9 cellular contexts compared by ENCODE assay signal in the genomic region with DNA sequence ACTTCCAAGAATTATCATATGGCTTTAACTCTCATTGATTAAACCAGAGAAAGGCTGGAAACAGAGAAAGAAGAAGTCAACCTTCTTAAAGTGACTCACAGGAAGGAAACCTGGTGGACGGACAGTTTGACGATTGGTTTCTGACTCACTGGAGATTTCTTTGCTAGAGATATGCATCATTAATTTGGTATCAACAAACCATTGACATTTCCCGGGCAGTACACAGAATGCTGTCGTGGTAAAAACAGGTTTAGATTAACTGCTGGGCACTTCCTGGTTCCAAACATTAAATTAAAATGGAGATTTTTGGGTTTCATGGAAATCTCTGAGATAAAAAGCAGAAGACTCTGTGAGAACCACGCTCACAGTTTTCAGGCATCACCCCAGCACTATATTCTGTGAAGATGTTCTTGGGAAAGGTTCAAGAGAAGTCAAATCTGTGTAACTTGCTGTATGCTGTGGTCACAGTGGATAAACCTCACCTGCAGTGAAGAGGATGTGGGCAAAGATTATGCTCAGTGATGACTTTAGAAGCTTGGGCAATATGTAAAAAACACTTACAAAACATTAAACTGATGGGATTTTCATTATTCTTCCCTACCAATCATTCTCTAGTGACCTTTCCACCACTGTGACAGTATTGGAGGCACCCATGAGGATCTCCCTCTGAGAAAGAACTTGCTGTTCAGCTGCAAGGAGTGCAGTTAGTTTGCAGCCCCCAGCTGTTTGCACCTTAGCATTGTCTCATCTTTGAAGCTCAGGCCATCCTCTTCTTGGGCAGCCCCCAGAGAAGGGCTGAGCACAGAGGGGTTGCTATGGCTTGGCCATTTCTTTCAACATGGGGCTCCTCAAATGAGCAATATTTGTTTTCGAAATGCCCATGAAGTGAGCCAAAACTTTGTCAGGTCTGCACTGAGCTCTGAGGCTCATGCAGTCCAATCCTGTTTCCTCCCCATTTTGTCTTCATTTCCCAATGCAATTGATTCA.
DNase-seq lines count a peak whose midpoint lies in the region; ATAC-seq and TF ChIP-seq lines count a peak whose summit lies in the region.
"Had no signal": no experiment of that assay in that cellular context is flagged by ENCODE, and none has a peak within 500 bp of the region (broad histone marks: within the 10 kb centered on the region; RNA-seq: fewer than 3 reads in every experiment).

No MANE protein-coding gene starts in this region.

- no peaks in the 10 kb centered on the region for H3K27me3 ChIP-seq in uterus

- no peak for TF ChIP-seq CTCF in uterus (IDR thresholded peaks at IDR 0.05)

- no peak overlapping the region for H3K4me3 ChIP-seq in uterus
- H3K4me3 ChIP-seq: thoracic aorta had no signal

- no peaks in the 10 kb centered on the region for H3K36me3 ChIP-seq in uterus
- H3K36me3 ChIP-seq: thoracic aorta had no signal

- no peak for TF ChIP-seq POLR2A in uterus (IDR thresholded peaks at IDR 0.05)

- H3K27me3 Mint-ChIP-seq in dendritic cell treated with granulocyte-macrophage colony-stimulating factor and Interleukin-4, amounts not matched to agents 40 ng/mL and 50 ng/mL, for 4 days: no peaks in the 10 kb centered on the region

- H3K4me1 Mint-ChIP-seq in dendritic cell treated with granulocyte-macrophage colony-stimulating factor and Interleukin-4, amounts not matched to agents 40 ng/mL and 50 ng/mL, for 4 days (ENCODE audit: low read depth): peaks cover 50% of the 10 kb centered on the region

- peak overlapping the region; percentile 76 for H3K27ac Mint-ChIP-seq in dendritic cell treated with granulocyte-macrophage colony-stimulating factor and Interleukin-4, amounts not matched to agents 40 ng/mL and 50 ng/mL, for 4 days

- no peak overlapping the region for H3K4me3 Mint-ChIP-seq in dendritic cell treated with granulocyte-macrophage colony-stimulating factor and Interleukin-4, amounts not matched to agents 40 ng/mL and 50 ng/mL, for 4 days

- no peaks in the 10 kb centered on the region for H3K9me3 ChIP-seq in uterus
- H3K9me3 ChIP-seq: thoracic aorta had no signal

- peak; percentile 56 for DNase-seq in stimulated activated CD4-positive, alpha-beta T cell treated with anti-CD3 and anti-CD28 coated beads, Interleukin-1b, Interleukin-23, amount 100 ng/mL, for 48 hours
- DNase-seq in stimulated activated CD4-positive, alpha-beta T cell treated with anti-CD3 and anti-CD28 coated beads, Interleukin-2, amount 100 ng/mL, for 24 hours: no peak
- peak; percentile 54 to 88 for DNase-seq in SW 1271 (lab: John Stamatoyannopoulos, UW)
- DNase-seq in uterus: no peak
- DNase-seq in posterior vena cava (ENCODE audit: low spot score): no peak
- DNase-seq in AG08396 (ENCODE audit: low spot score): no peak

- peak; percentile 56 for ATAC-seq in HG03135 (IDR thresholded peaks at IDR 0.05; ENCODE audit: unreplicated experiment)

- peaks cover 9% of the 10 kb centered on the region for H3K36me3 Mint-ChIP-seq in dendritic cell treated with granulocyte-macrophage colony-stimulating factor and Interleukin-4, amounts not matched to agents 40 ng/mL and 50 ng/mL, for 4 days (ENCODE audit: low read depth)

- intact Hi-C loops in dendritic cell treated with granulocyte-macrophage colony-stimulating factor and Interleukin-4, amounts not matched to agents 40 ng/mL and 50 ng/mL, for 4 days (cut with micrococcal nuclease): no loop called here
- intact Hi-C loops in uterus (cut with DNase I; ENCODE audit: low total_unique reads) (no loop called here), posterior vena cava (cut with DNase I) (no loop called here)

- H3K4me1 ChIP-seq in uterus: peaks cover under 1 to 9% of the 10 kb centered on the region in 2 donors

- H3K27ac ChIP-seq in uterus: peak overlapping the region; percentile 4 to 46
- H3K27ac ChIP-seq: thoracic aorta had no signal

- peaks cover 16% of the 10 kb centered on the region for H3K9me3 Mint-ChIP-seq in dendritic cell treated with granulocyte-macrophage colony-stimulating factor and Interleukin-4, amounts not matched to agents 40 ng/mL and 50 ng/mL, for 4 days

Comparison
In these comparisons a context has a peak if more than half of its experiments do, and no peak if none do; other contexts are left out.
1. DNase-seq: peak in stimulated activated CD4-positive, alpha-beta T cell treated with anti-CD3 and anti-CD28 coated beads, Interleukin-1b, Interleukin-23, amount 100 ng/mL, for 48 hours (single experiment) and SW 1271 (2 of 2); none in stimulated activated CD4-positive, alpha-beta T cell treated with anti-CD3 and anti-CD28 coated beads, Interleukin-2, amount 100 ng/mL, for 24 hours (0 of 2), uterus (0 of 2), posterior vena cava (single experiment) and AG08396 (single experiment).